9 cellular contexts compared by ENCODE assay signal in the genomic region with DNA sequence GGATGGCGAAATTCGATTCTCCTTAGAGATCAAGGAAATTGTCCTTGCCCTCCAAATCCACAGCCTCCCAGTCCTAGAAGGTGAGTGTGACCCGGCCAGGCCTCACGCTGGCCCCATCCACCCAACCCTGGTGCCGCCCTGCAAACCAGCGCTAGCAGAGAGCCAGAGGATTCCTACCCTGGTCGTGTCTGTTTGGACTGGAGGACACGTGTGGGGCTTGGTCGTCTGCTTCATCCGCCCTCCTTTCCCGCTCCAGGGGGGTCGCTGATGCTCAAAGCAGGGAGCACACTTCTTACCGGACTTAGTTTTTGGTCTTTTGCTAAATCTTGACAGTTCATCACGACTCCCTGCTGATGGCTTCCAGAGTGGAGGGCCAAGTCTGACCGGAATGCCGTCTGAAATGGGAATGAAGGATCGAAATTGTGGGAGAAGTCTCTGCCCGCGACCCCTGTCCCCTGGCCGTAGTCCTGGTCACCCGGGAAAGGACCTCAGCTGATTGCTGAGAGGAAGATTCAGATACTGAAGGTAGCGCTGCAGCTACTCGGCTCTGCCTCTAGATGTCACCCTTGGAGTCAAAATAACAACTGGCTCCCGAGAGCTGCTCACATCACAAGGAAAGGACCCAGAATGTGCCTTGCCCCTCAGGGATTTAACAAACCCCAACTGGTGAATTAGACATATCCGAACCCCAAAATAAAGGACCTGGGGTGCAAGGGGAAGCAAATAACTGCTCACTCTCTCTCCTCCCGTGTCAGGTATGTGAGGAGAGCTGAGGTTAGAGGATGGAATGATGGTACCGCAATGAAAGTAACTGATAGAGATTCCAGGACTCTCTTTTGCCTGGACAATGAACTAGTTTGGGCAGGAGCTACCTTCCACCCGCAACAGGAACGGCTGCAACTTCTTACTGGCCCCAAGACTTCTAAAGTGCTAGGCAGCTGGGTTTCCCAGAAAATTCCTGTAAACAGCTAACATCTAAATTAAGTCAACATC. TPM values are rescaled to one million over a fixed set of nuclear protein-coding genes. Genes with fewer than 3 reads are reported as not detected.
DNase-seq lines count a peak whose midpoint lies in the region; ATAC-seq and TF ChIP-seq lines count a peak whose summit lies in the region.
"Had no signal": no experiment of that assay in that cellular context is flagged by ENCODE, and none has a peak within 500 bp of the region (broad histone marks: within the 10 kb centered on the region; RNA-seq: fewer than 3 reads in every experiment).

No MANE protein-coding gene starts in this region.

- no peaks in the 10 kb centered on the region for H3K9me3 Mint-ChIP-seq in neural crest cell

- peak; percentile 89 for ATAC-seq in GM19467 (IDR thresholded peaks at IDR 0.05; ENCODE audit: unreplicated experiment)
- peak; percentile 96 for ATAC-seq in HG03565 (IDR thresholded peaks at IDR 0.05; ENCODE audit: unreplicated experiment)
- no peak for ATAC-seq in omental fat pad (ENCODE audit: low FRiP score)

- peaks cover 4% of the 10 kb centered on the region for H3K4me1 Mint-ChIP-seq in neural crest cell

- H3K4me3 Mint-ChIP-seq in neural crest cell, result no peak overlapping the region
- H3K4me3 Mint-ChIP-seq: activated naive CD8-positive, alpha-beta T cell had no signal

- peak overlapping the region; percentile 87 for H3K27ac Mint-ChIP-seq in neural crest cell (ENCODE audit: unreplicated experiment)
- H3K27ac Mint-ChIP-seq: activated naive CD8-positive, alpha-beta T cell had no signal

- DNase-seq in DMS79 (lab: John Stamatoyannopoulos, UW), result peak; percentile 63
- DNase-seq in NCI-H82 (lab: John Stamatoyannopoulos, UW), result peak; percentile 88
- peak; percentile 25 for DNase-seq in activated T-cell treated with anti-CD3 and anti-CD28 coated beads for 24 hours (ENCODE audit: low read depth)
- DNase-seq in fibroblast of peridontal ligament (ENCODE audit: extremely low read depth), result peak; percentile 61
- DNase-seq in neural crest cell (ENCODE audit: low read depth, low spot score), result peak; percentile 48
- no peak for DNase-seq in omental fat pad (ENCODE audit: low spot score)

- H3K36me3 Mint-ChIP-seq in neural crest cell (ENCODE audit: low read depth), result no peaks in the 10 kb centered on the region
- H3K36me3 Mint-ChIP-seq: activated naive CD8-positive, alpha-beta T cell had no signal

- TF ChIP-seq CTCF in neural crest cell (conservative IDR thresholded peaks at IDR 0.05), result peak; percentile 80
- no peak for TF ChIP-seq CTCF in omental fat pad (IDR thresholded peaks at IDR 0.05)

- H3K27me3 Mint-ChIP-seq in neural crest cell (ENCODE audit: low read depth), result peaks cover 31% of the 10 kb centered on the region

RNA-seq across cellular contexts. Expression of a gene that starts 23.5 kb away (rescaled TPM):
- total RNA-seq in neural crest cell, result 27.9 and 31.3 TPM in 2 replicates
- 10 to 100 TPM in 3 of 4 donors, 1 to 10 TPM in 1; 9.4 to 19.9 (median 13.1) TPM for total RNA-seq in omental fat pad
